17 cellular contexts compared by ENCODE assay signal in the genomic region with DNA sequence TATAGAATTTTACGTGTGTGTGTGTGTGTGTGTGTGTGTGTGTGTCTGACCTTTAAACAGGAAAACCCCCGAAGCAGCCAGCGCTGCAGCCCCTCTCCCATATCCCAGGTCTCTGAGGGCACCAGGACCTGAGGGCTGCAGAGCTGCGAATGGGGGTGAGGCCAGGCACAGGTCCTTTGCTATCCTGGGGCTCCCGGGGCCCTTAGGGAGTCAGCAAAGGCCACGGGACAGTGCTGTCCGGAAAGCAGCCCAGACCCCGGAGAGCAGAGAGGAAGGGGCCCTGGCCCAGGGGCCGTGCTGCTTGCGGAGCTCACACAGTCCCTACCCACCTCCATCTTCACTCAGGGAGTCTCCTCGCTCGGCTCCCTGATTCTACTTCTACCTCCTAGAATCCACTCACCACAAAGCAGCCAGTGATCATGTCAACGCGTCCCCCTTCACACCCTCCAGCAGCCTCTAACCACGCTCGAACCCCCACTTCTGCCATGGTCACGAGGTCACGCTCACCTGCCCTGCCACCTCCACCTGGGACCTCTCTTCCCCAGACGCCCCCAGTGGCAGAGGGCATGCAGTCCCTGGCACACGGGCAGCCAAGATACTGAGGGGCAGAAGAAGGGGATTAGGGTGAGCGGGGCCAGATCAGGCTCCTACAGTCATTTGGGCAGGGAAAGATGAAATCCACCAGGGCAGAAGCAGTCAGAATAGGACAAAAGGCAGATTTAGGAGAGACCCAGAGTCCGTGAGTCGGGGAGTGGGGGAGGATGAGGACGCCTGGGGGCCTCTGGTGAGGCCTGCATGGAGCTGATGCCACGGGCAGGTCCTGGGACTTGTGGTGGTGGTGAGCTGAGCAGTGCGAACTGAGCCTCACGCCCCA.
DNase-seq lines count a peak whose midpoint lies in the region; ATAC-seq and TF ChIP-seq lines count a peak whose summit lies in the region.
"Had no signal": no experiment of that assay in that cellular context is flagged by ENCODE, and none has a peak within 500 bp of the region (broad histone marks: within the 10 kb centered on the region; RNA-seq: fewer than 3 reads in every experiment).

No MANE protein-coding gene starts in this region.

- in situ Hi-C loops in Panc1 (cut with HindIII; ENCODE audit: low pct_unique_long_range_greater_than_20kb, low sequenced_read_pairs), result no loop called here

- intact Hi-C loops in Panc1 (cut with micrococcal nuclease; ENCODE audit: unreplicated experiment), result no loop called here

- H3K36me3 ChIP-seq in Panc1 (ENCODE audit: control insufficient read depth, insufficient read depth, low read length), result peaks cover 2% of the 10 kb centered on the region
- H3K36me3 ChIP-seq in lung (ENCODE audit: control insufficient read depth in 2 of 2, insufficient read depth in 2 of 2, low read length in 2 of 2), result peaks cover 6 to 35% of the 10 kb centered on the region in 2 donors
- H3K36me3 ChIP-seq: colonic mucosa had no signal

- WGBS in lung, 2 donors, result 88 to 94% methylated on average over 26 to 27 of the region's 27 CpGs

- DNase-seq in activated CD8-positive, alpha-beta memory T cell treated with anti-CD3 and anti-CD28 coated beads, Interleukin-2, amount 10 ng/mL, durations not matched to agents 7 days and 5 days, result peak; percentile 25
- DNase-seq in activated CD8-positive, alpha-beta memory T cell treated with anti-CD3 and anti-CD28 coated beads, Interleukin-2, amount 50 U/mL, for 4 hours, result no peak
- DNase-seq in Panc1 (ENCODE audit: low read depth, low spot score), result no peak
- DNase-seq in lung (ENCODE audit: low spot score), result peak; percentile 28
- DNase-seq in stimulated activated CD8-positive, alpha-beta memory T cell treated with anti-CD3 and anti-CD28 coated beads, Interleukin-4, amount 100 ng/mL, for 48 hours, result peak; percentile 11
- DNase-seq in glutamatergic neuron, result no peak
- no peak for DNase-seq in middle frontal gyrus (ENCODE audit: extremely low spot score, low spot score)
- DNase-seq in T-helper 2 cell treated with Interferon-gamma antibody and Interleukin-4, amounts not matched to agents 5 μg/mL and 100 μg/mL, for 36 hours (ENCODE audit: low spot score), result no peak
- DNase-seq: 8988T; activated CD4-positive, alpha-beta memory T cell treated with anti-CD3 and anti-CD28 coated beads for 36 hours; CD8-positive, alpha-beta memory T cell; colonic mucosa; erythroblast; naive thymus-derived CD8-positive, alpha-beta T cell; NCI-H1694 had no signal

- H3K27ac Mint-ChIP-seq in activated CD8-positive, alpha-beta memory T cell treated with anti-CD3 and anti-CD28 coated beads, Interleukin-2, amount 10 ng/mL, durations not matched to agents 7 days and 5 days, result no peak overlapping the region
- no peak overlapping the region for H3K27ac Mint-ChIP-seq in glutamatergic neuron (ENCODE audit: unreplicated experiment)
- H3K27ac Mint-ChIP-seq in T-helper 2 cell treated with Interferon-gamma antibody and Interleukin-4, amounts not matched to agents 5 μg/mL and 100 μg/mL, for 36 hours, result no peak overlapping the region
- H3K27ac Mint-ChIP-seq: activated CD4-positive, alpha-beta memory T cell treated with anti-CD3 and anti-CD28 coated beads for 36 hours; activated T-helper 1 cell treated with anti-CD3 and anti-CD28 coated beads, Interleukin-12 subunit alpha, Interleukin-12 subunit beta, Interleukin-2, Interleukin-4 antibody, amounts not matched to agents 30 ng/mL and 10 ng/mL and 1 ng/mL, durations not matched to agents 14 hours and 24 hours and 36 hours; stimulated activated naive CD8-positive, alpha-beta T cell treated with anti-CD3 and anti-CD28 coated beads, Interleukin-15, Interleukin-2, amounts not matched to agents 100 ng/mL and 50 ng/mL, for 24 hours had no signal

- no TSS peak for BruUV-seq in Panc1 (replicated peaks; lab: Mats Ljungman, UMichigan)

- peaks cover 3% of the 10 kb centered on the region; the same call in 1 of the 2 replicates for H3K4me1 ChIP-seq in Panc1 (ENCODE audit: control insufficient read depth, insufficient read depth, low read length)
- H3K4me1 ChIP-seq in lung (ENCODE audit: control insufficient read depth in 2 of 2, insufficient read depth in 2 of 2, low read length in 2 of 2), result peaks cover 0 to 5% of the 10 kb centered on the region in 2 donors
- H3K4me1 ChIP-seq: colonic mucosa had no signal

- ATAC-seq in activated CD8-positive, alpha-beta memory T cell treated with anti-CD3 and anti-CD28 coated beads, Interleukin-2, amount 10 ng/mL, durations not matched to agents 7 days and 5 days, result no peak
- ATAC-seq in Panc1 (peak; percentile 17), lung (ENCODE audit: insufficient read depth, low FRiP score) (no peak)
- ATAC-seq: naive thymus-derived CD8-positive, alpha-beta T cell had no signal

- POLR2A ChIA-PET in Panc1 (lab: Charles Lee), result no interaction called here

- H3K27me3 ChIP-seq in Panc1 (ENCODE audit: control insufficient read depth, insufficient read depth, low read length), result no peaks in the 10 kb centered on the region
- no peaks in the 10 kb centered on the region for H3K27me3 ChIP-seq in lung (ENCODE audit: control insufficient read depth, insufficient read depth)
- H3K27me3 ChIP-seq: colonic mucosa had no signal

- H3K4me1 Mint-ChIP-seq in activated CD8-positive, alpha-beta memory T cell treated with anti-CD3 and anti-CD28 coated beads, Interleukin-2, amount 10 ng/mL, durations not matched to agents 7 days and 5 days, result no peaks in the 10 kb centered on the region
- peaks cover 8% of the 10 kb centered on the region for H3K4me1 Mint-ChIP-seq in glutamatergic neuron (ENCODE audit: low read depth, unreplicated experiment)
- H3K4me1 Mint-ChIP-seq in T-helper 2 cell treated with Interferon-gamma antibody and Interleukin-4, amounts not matched to agents 5 μg/mL and 100 μg/mL, for 36 hours (ENCODE audit: low read depth), result no peaks in the 10 kb centered on the region
- H3K4me1 Mint-ChIP-seq: CD8-positive, alpha-beta memory T cell had no signal

- no peaks in the 10 kb centered on the region for H3K27me3 Mint-ChIP-seq in activated CD8-positive, alpha-beta memory T cell treated with anti-CD3 and anti-CD28 coated beads, Interleukin-2, amount 10 ng/mL, durations not matched to agents 7 days and 5 days
- H3K27me3 Mint-ChIP-seq in glutamatergic neuron (ENCODE audit: unreplicated experiment), result peaks cover 6% of the 10 kb centered on the region
- no peaks in the 10 kb centered on the region for H3K27me3 Mint-ChIP-seq in T-helper 2 cell treated with Interferon-gamma antibody and Interleukin-4, amounts not matched to agents 5 μg/mL and 100 μg/mL, for 36 hours (ENCODE audit: low read depth)
- H3K27me3 Mint-ChIP-seq: activated CD4-positive, alpha-beta memory T cell treated with anti-CD3 and anti-CD28 coated beads for 36 hours; CD8-positive, alpha-beta memory T cell; naive thymus-derived CD8-positive, alpha-beta T cell; stimulated activated naive CD8-positive, alpha-beta T cell treated with anti-CD3 and anti-CD28 coated beads, Interleukin-15, Interleukin-2, amounts not matched to agents 100 ng/mL and 50 ng/mL, for 24 hours had no signal

- H3K4me3 Mint-ChIP-seq in activated CD8-positive, alpha-beta memory T cell treated with anti-CD3 and anti-CD28 coated beads, Interleukin-2, amount 10 ng/mL, durations not matched to agents 7 days and 5 days, result no peak overlapping the region
- H3K4me3 Mint-ChIP-seq in glutamatergic neuron (ENCODE audit: unreplicated experiment), result no peak overlapping the region
- H3K4me3 Mint-ChIP-seq in T-helper 2 cell treated with Interferon-gamma antibody and Interleukin-4, amounts not matched to agents 5 μg/mL and 100 μg/mL, for 36 hours, result no peak overlapping the region
- H3K4me3 Mint-ChIP-seq: activated CD4-positive, alpha-beta memory T cell treated with anti-CD3 and anti-CD28 coated beads for 36 hours; activated T-helper 1 cell treated with anti-CD3 and anti-CD28 coated beads, Interleukin-12 subunit alpha, Interleukin-12 subunit beta, Interleukin-2, Interleukin-4 antibody, amounts not matched to agents 30 ng/mL and 10 ng/mL and 1 ng/mL, durations not matched to agents 14 hours and 24 hours and 36 hours; CD8-positive, alpha-beta memory T cell; stimulated activated naive CD8-positive, alpha-beta T cell treated with anti-CD3 and anti-CD28 coated beads, Interleukin-15, Interleukin-2, amounts not matched to agents 100 ng/mL and 50 ng/mL, for 24 hours had no signal

- H3K4me3 ChIP-seq in Panc1 (ENCODE audit: low read depth in 2 of 2, low read length in 2 of 2) (no peak overlapping the region), lung (no peak overlapping the region)
- H3K4me3 ChIP-seq: colonic mucosa had no signal

- TF ChIP-seq CTCF in Panc1 (IDR thresholded peaks at IDR 0.05), result no peak
- no peak for TF ChIP-seq CTCF in lung (IDR thresholded peaks at IDR 0.05; ENCODE audit: control extremely low read depth, extremely low read depth)
- no peak for TF ChIP-seq CTCF in glutamatergic neuron (IDR thresholded peaks at IDR 0.05; ENCODE audit: partially characterized antibody, unreplicated experiment)

- H3K27ac ChIP-seq in Panc1 (ENCODE audit: low read length) (peak overlapping the region; percentile 58), lung (ENCODE audit: low read depth in 1 of 2, low read length in 1 of 2) (peak overlapping the region in 1 of 2 donors; percentile 84)
- H3K27ac ChIP-seq: colonic mucosa had no signal

- CTCF ChIA-PET in activated CD8-positive, alpha-beta memory T cell treated with anti-CD3 and anti-CD28 coated beads, Interleukin-2, amount 10 ng/mL, durations not matched to agents 7 days and 5 days (lab: Charles Lee), result no interaction called here
- CTCF ChIA-PET in Panc1 (lab: Charles Lee), result no interaction called here

- H3K36me3 Mint-ChIP-seq in activated CD8-positive, alpha-beta memory T cell treated with anti-CD3 and anti-CD28 coated beads, Interleukin-2, amount 10 ng/mL, durations not matched to agents 7 days and 5 days, result no peaks in the 10 kb centered on the region
- peaks cover 10% of the 10 kb centered on the region for H3K36me3 Mint-ChIP-seq in glutamatergic neuron (ENCODE audit: unreplicated experiment)
- no peaks in the 10 kb centered on the region for H3K36me3 Mint-ChIP-seq in T-helper 2 cell treated with Interferon-gamma antibody and Interleukin-4, amounts not matched to agents 5 μg/mL and 100 μg/mL, for 36 hours (ENCODE audit: low read depth)

- H3K9me3 ChIP-seq in Panc1 (ENCODE audit: control insufficient read depth, insufficient read depth, low read depth, low read length) (no peaks in the 10 kb centered on the region), lung (ENCODE audit: control insufficient read depth in 2 of 2, insufficient read depth in 1 of 2, low read length in 1 of 2) (no peaks in the 10 kb centered on the region)
- H3K9me3 ChIP-seq: colonic mucosa had no signal

- no peaks in the 10 kb centered on the region for H3K9me3 Mint-ChIP-seq in activated CD8-positive, alpha-beta memory T cell treated with anti-CD3 and anti-CD28 coated beads, Interleukin-2, amount 10 ng/mL, durations not matched to agents 7 days and 5 days (ENCODE audit: low read depth)
- H3K9me3 Mint-ChIP-seq in glutamatergic neuron (ENCODE audit: unreplicated experiment), result peaks cover 6% of the 10 kb centered on the region
- no peaks in the 10 kb centered on the region for H3K9me3 Mint-ChIP-seq in T-helper 2 cell treated with Interferon-gamma antibody and Interleukin-4, amounts not matched to agents 5 μg/mL and 100 μg/mL, for 36 hours
- H3K9me3 Mint-ChIP-seq: activated CD4-positive, alpha-beta memory T cell treated with anti-CD3 and anti-CD28 coated beads for 36 hours; activated T-helper 1 cell treated with anti-CD3 and anti-CD28 coated beads, Interleukin-12 subunit alpha, Interleukin-12 subunit beta, Interleukin-2, Interleukin-4 antibody, amounts not matched to agents 30 ng/mL and 10 ng/mL and 1 ng/mL, durations not matched to agents 14 hours and 24 hours and 36 hours; CD8-positive, alpha-beta memory T cell; naive thymus-derived CD8-positive, alpha-beta T cell; stimulated activated naive CD8-positive, alpha-beta T cell treated with anti-CD3 and anti-CD28 coated beads, Interleukin-15, Interleukin-2, amounts not matched to agents 100 ng/mL and 50 ng/mL, for 24 hours had no signal

Comparison
In these comparisons a context has a peak if more than half of its experiments do, and no peak if none do; other contexts are left out.
1. DNase-seq: peak in activated CD8-positive, alpha-beta memory T cell treated with anti-CD3 and anti-CD28 coated beads, Interleukin-2, amount 10 ng/mL, durations not matched to agents 7 days and 5 days (single experiment), lung (single experiment) and stimulated activated CD8-positive, alpha-beta memory T cell treated with anti-CD3 and anti-CD28 coated beads, Interleukin-4, amount 100 ng/mL, for 48 hours (single experiment); none in activated CD8-positive, alpha-beta memory T cell treated with anti-CD3 and anti-CD28 coated beads, Interleukin-2, amount 50 U/mL, for 4 hours (single experiment), Panc1 (single experiment), glutamatergic neuron (single experiment), middle frontal gyrus (single experiment) and T-helper 2 cell treated with Interferon-gamma antibody and Interleukin-4, amounts not matched to agents 5 μg/mL and 100 μg/mL, for 36 hours (single experiment).